ENCODE assay signal across 24 cellular contexts in the genomic region with DNA sequence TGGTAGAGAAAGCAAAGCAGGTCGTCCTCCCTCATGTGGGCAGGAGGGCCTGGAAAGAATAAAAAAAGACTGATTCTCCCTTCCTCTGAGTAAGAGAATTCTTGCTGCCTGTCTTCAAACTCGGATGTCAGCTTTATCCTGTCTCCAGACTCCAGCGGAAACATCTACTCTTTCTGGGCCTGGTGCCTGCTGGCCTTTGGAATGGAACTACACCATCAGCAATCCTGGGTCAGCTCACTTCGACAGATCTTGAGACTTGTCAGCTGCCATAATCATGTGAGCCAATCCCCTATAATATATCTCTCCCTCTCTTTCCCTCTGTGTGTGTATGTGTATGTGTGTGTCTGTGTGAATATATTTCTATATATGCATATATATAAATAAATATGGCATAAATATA.
"Had no signal": no experiment of that assay in that cellular context is flagged by ENCODE, and none has a peak within 500 bp of the region (broad histone marks: within the 10 kb centered on the region; RNA-seq: fewer than 3 reads in every experiment).

No MANE protein-coding gene starts in this region.

- H3K4me3 ChIP-seq: pancreas, testis had no signal

- H3K27me3 ChIP-seq: foreskin keratinocyte, neutrophil, pancreas, testis had no signal

- ATAC-seq: activated CD4-positive, CD25-positive, alpha-beta regulatory T cell treated with anti-CD3 and anti-CD28 coated beads, Interleukin-2, amount 50 U/mL, for 24 hours; activated CD8-positive, alpha-beta memory T cell treated with anti-CD3 and anti-CD28 coated beads, Interleukin-2, amount 10 ng/mL, durations not matched to agents 7 days and 5 days; activated CD8-positive, alpha-beta T cell treated with anti-CD3 and anti-CD28 coated beads for 36 hours; foreskin keratinocyte; pancreas; SK-N-SH treated with all-trans-retinoic acid at 6 μM for 48 hours had no signal

- H3K27ac ChIP-seq: foreskin keratinocyte, neutrophil, pancreas, testis, VCaP had no signal

- DNase-seq: activated CD4-positive, alpha-beta T cell treated with anti-CD3 and anti-CD28 coated beads, Interleukin-2, amount 10 ng/mL, durations not matched to agents 7 days and 5 days; activated CD8-positive, alpha-beta memory T cell treated with anti-CD3 and anti-CD28 coated beads, Interleukin-2, amount 10 ng/mL, durations not matched to agents 7 days and 5 days; activated CD8-positive, alpha-beta T cell treated with anti-CD3 and anti-CD28 coated beads for 36 hours; activated effector memory CD4-positive, alpha-beta T cell treated with anti-CD3 and anti-CD28 coated beads, Interleukin-2, amount 50 U/mL, for 16 hours; activated naive CD4-positive, alpha-beta T cell treated with anti-CD3 and anti-CD28 coated beads, Interleukin-2, amount 10 ng/mL, durations not matched to agents 7 days and 5 days; activated T-cell treated with anti-CD3 and anti-CD28 coated beads for 4 hours; anterior cingulate cortex; caudate nucleus; dermis blood vessel endothelial cell; effector CD8-positive, alpha-beta T cell; erythroblast; foreskin keratinocyte; hypothalamus; mammary epithelial cell; midbrain; pancreas; stimulated activated CD4-positive, alpha-beta T cell treated with anti-CD3 and anti-CD28 coated beads, Interleukin-2, amount 100 ng/mL, for 48 hours; stimulated activated CD8-positive, alpha-beta memory T cell treated with anti-CD3 and anti-CD28 coated beads, Interleukin-4, amount 100 ng/mL, for 48 hours; testis; trophoblast cell had no signal

- H3K9me3 ChIP-seq: neutrophil, pancreas, testis had no signal

- H3K36me3 ChIP-seq: neutrophil, pancreas had no signal

- H3K4me1 ChIP-seq: foreskin keratinocyte, pancreas, testis had no signal
